In the genomic region with DNA sequence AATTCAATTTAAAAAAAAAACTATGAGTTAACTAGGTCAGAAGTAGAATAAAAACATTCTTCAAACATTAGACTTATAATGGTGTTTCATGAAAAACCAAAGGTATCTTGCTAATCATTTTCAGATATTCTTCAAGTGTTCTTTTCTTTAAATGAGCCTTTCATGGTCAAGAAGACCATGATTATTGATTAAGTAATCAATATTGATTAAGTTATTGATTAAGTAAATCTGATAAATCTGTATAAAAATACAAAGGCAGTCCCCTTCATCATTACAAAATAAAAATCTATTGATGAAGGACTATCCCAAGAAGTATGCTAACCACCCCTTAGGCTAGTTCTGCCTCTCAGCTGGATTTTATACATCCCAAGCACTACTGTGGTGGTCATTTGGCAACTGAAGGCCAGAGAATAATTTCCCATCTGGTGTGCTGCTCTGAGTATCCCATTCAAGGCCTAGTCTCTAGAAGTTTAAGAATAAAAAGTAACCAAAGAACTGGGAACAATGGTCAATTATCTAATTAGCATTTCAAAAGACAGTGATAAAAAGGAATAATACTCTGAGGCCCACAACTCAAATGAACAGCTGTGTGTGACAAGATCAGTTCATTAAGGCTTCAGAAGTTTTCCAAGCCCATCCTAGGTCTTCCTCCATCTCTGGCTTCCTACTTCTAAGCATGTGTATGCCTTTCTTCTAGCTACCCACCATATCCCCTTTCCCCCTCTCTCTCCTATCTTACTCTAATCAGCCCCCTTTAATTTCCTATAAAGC, we compare ENCODE assay signal across 1 cellular context.
TF ChIP-seq lines count a peak whose summit lies in the region.

No MANE protein-coding gene starts in this region.

TF ChIP-seq in GM23338, 12 proteins besides CTCF, POLR2A, EP300 and RAD21 (continued from another document):
- TF ChIP-seq, protein P1, sequence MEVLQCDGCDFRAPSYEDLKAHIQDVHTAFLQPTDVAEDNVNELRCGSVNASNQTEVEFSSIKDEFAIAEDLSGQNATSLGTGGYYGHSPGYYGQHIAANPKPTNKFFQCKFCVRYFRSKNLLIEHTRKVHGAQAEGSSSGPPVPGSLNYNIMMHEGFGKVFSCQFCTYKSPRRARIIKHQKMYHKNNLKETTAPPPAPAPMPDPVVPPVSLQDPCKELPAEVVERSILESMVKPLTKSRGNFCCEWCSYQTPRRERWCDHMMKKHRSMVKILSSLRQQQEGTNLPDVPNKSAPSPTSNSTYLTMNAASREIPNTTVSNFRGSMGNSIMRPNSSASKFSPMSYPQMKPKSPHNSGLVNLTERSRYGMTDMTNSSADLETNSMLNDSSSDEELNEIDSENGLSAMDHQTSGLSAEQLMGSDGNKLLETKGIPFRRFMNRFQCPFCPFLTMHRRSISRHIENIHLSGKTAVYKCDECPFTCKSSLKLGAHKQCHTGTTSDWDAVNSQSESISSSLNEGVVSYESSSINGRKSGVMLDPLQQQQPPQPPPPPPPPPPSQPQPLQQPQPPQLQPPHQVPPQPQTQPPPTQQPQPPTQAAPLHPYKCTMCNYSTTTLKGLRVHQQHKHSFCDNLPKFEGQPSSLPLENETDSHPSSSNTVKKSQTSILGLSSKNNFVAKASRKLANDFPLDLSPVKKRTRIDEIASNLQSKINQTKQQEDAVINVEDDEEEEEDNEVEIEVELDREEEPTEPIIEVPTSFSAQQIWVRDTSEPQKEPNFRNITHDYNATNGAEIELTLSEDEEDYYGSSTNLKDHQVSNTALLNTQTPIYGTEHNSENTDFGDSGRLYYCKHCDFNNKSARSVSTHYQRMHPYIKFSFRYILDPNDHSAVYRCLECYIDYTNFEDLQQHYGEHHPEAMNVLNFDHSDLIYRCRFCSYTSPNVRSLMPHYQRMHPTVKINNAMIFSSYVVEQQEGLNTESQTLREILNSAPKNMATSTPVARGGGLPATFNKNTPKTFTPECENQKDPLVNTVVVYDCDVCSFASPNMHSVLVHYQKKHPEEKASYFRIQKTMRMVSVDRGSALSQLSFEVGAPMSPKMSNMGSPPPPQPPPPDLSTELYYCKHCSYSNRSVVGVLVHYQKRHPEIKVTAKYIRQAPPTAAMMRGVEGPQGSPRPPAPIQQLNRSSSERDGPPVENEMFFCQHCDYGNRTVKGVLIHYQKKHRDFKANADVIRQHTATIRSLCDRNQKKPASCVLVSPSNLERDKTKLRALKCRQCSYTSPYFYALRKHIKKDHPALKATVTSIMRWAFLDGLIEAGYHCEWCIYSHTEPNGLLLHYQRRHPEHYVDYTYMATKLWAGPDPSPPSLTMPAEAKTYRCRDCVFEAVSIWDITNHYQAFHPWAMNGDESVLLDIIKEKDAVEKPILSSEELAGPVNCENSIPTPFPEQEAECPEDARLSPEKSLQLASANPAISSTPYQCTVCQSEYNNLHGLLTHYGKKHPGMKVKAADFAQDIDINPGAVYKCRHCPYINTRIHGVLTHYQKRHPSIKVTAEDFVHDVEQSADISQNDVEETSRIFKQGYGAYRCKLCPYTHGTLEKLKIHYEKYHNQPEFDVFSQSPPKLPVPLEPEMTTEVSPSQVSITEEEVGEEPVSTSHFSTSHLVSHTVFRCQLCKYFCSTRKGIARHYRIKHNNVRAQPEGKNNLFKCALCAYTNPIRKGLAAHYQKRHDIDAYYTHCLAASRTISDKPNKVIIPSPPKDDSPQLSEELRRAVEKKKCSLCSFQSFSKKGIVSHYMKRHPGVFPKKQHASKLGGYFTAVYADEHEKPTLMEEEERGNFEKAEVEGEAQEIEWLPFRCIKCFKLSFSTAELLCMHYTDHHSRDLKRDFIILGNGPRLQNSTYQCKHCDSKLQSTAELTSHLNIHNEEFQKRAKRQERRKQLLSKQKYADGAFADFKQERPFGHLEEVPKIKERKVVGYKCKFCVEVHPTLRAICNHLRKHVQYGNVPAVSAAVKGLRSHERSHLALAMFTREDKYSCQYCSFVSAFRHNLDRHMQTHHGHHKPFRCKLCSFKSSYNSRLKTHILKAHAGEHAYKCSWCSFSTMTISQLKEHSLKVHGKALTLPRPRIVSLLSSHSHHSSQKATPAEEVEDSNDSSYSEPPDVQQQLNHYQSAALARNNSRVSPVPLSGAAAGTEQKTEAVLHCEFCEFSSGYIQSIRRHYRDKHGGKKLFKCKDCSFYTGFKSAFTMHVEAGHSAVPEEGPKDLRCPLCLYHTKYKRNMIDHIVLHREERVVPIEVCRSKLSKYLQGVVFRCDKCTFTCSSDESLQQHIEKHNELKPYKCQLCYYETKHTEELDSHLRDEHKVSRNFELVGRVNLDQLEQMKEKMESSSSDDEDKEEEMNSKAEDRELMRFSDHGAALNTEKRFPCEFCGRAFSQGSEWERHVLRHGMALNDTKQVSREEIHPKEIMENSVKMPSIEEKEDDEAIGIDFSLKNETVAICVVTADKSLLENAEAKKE (CRISPR knock-in tag; IDR thresholded peaks at IDR 0.05), result peak; percentile 73; the same call in 1 of the 2 replicates
- 0 out of 2 replicates have a peak, but pooled peaks have one; percentile 31 for TF ChIP-seq NANOG (IDR thresholded peaks at IDR 0.05; ENCODE audit: borderline replicate concordance)
